ENCODE assay signal across 9 cellular contexts in the genomic region with DNA sequence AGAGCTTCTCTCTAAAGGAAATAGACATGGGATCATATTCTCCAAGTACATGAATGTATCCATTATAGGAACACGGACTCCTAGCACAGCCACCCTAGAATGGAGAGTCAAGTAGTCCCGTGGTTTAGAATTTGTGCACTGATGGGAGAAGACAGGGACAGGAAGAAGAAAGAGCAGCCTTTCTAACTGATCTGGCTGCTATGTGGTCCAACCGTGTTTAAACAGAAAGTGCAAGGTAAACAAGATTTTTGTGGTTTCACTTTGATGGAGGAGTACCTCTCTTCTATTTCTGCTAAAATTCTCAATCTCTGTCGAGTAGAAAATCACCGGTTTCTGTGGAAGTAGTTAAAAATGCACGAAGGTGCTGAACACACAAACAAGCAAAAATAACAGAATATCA.
DNase-seq lines count a peak whose midpoint lies in the region; ATAC-seq and TF ChIP-seq lines count a peak whose summit lies in the region.
"Had no signal": no experiment of that assay in that cellular context is flagged by ENCODE, and none has a peak within 500 bp of the region (broad histone marks: within the 10 kb centered on the region; RNA-seq: fewer than 3 reads in every experiment).

No MANE protein-coding gene starts in this region.

- TF ChIP-seq POLR2A in spleen (IDR thresholded peaks at IDR 0.05) (no peak), transverse colon (IDR thresholded peaks at IDR 0.05) (no peak)

- H3K4me3 ChIP-seq in spleen, result peak overlapping the region in 5 of 8 donors; percentile 12 to 54 (median 15)
- no peak overlapping the region for H3K4me3 ChIP-seq in transverse colon

- intact Hi-C loops in spleen (cut with DNase I; ENCODE audit: low total_unique reads), result loop anchor here (10.0 kb wide), 1 partner anchor 103 kb away; no protein-coding TSS in a partner anchor
- intact Hi-C loops in transverse colon (cut with DNase I; ENCODE audit: low total_unique reads), result no loop called here

- ATAC-seq in GM18868 (IDR thresholded peaks at IDR 0.05; ENCODE audit: unreplicated experiment), result peak; percentile 99
- ATAC-seq in HG03025 (IDR thresholded peaks at IDR 0.05; ENCODE audit: low FRiP score, unreplicated experiment), result peak; percentile 99
- ATAC-seq in T-cell (replicated peaks in 1 of 4), result peak; percentile 86 to 99 (median 98)

- H3K9me3 Mint-ChIP-seq in T-cell, result no peaks in the 10 kb centered on the region

- H3K27me3 Mint-ChIP-seq in T-cell, result no peaks in the 10 kb centered on the region

- no peaks in the 10 kb centered on the region for H3K27me3 ChIP-seq in spleen (replicated peaks in 1 of 7)
- no peaks in the 10 kb centered on the region for H3K27me3 ChIP-seq in transverse colon

- H3K36me3 ChIP-seq in spleen (no peaks in the 10 kb centered on the region), transverse colon (no peaks in the 10 kb centered on the region)

- TF ChIP-seq CTCF in spleen (IDR thresholded peaks at IDR 0.05 in 8 of 11, conservative IDR thresholded peaks at IDR 0.05 in 3 of 11) (no peak), transverse colon (IDR thresholded peaks at IDR 0.05) (no peak)

- POLR2A ChIA-PET in T-cell (lab: Charles Lee), result interaction anchor here in 1 of 2 donors (0.6 kb wide), 1 partner anchor 203 kb away, joined by 3 read pairs; no protein-coding TSS in a partner anchor

- in situ Hi-C loops in transverse colon (cut with MboI; ENCODE audit: low pct_ligation_motif_present in 1 of 4, low pct_unique_long_range_greater_than_20kb in 1 of 4, low sequenced_read_pairs in 3 of 4), result no loop called here

- peak overlapping the region; percentile 37 to 75 (median 46) for H3K4me3 Mint-ChIP-seq in T-cell

- peak overlapping the region; percentile 85 to 86 for H3K27ac Mint-ChIP-seq in T-cell

- H3K27ac ChIP-seq in spleen (peak overlapping the region in 6 of 8 donors; percentile 3 to 56 (median 28)), transverse colon (no peak overlapping the region)
- H3K27ac ChIP-seq: HL-60 had no signal

- no peak for TF ChIP-seq EP300 in transverse colon (IDR thresholded peaks at IDR 0.05; ENCODE audit: low read depth)

- DNase-seq in CD1c-positive myeloid dendritic cell (ENCODE audit: extremely low spot score) (peak; percentile 12), T-cell (peak in 14 of 34 experiments; percentile 0 to 25 (median 4)), spleen (no peak), globus pallidus (ENCODE audit: low spot score) (no peak), LoVo (ENCODE audit: low spot score) (no peak), transverse colon (no peak)

- CTCF ChIA-PET in T-cell (lab: Charles Lee), result no interaction called here

- 9 to 30% (median 18%) methylated on average over 6 of the region's 6 CpGs for WGBS in spleen, 5 donors
- WGBS in transverse colon (ENCODE audit: low coverage in 1 of 2), 2 donors, result 42 to 50% methylated on average over 6 of the region's 6 CpGs

- H3K4me1 Mint-ChIP-seq in T-cell, result peaks cover 7 to 10% (median 9%) of the 10 kb centered on the region in 3 donors

- H3K36me3 Mint-ChIP-seq in T-cell, result no peaks in the 10 kb centered on the region

- H3K9me3 ChIP-seq in spleen (no peaks in the 10 kb centered on the region), transverse colon (no peaks in the 10 kb centered on the region)

- H3K4me1 ChIP-seq in spleen, result peaks cover 0 to 16% (median 4%) of the 10 kb centered on the region in 6 donors
- no peaks in the 10 kb centered on the region for H3K4me1 ChIP-seq in transverse colon

Comparison
In these comparisons a context has a peak if more than half of its experiments do, and no peak if none do; other contexts are left out.
1. H3K27ac ChIP-seq: peak in spleen (6 of 8); none in transverse colon (0 of 4).
2. H3K4me3 ChIP-seq: peak in spleen (5 of 8); none in transverse colon (0 of 4).
3. Peak in every context shown above with its lines, with median percentiles within 50 percentile points of each other: ATAC-seq.